In genomic region chr14:58875613-58876012, GRCh38 we compare ENCODE assay signal across 36 cellular contexts.
"Had no signal": no experiment of that assay in that cellular context is flagged by ENCODE, and none has a peak within 500 bp of the region (broad histone marks: within the 10 kb centered on the region; RNA-seq: fewer than 3 reads in every experiment).

No MANE protein-coding gene starts in this region.

- H3K36me3 ChIP-seq: adrenal gland, brain microvascular endothelial cell, breast epithelium had no signal

- FAIRE-seq: astrocyte, colon, TTC549 had no signal

- H3K27me3 ChIP-seq: adrenal gland, body of pancreas, brain microvascular endothelial cell, breast epithelium had no signal

- H3K27ac Mint-ChIP-seq: activated B cell treated with CpG ODN at 0.5 μM for 24 hours; activated CD4-positive, alpha-beta memory T cell treated with anti-CD3 and anti-CD28 coated beads for 36 hours; activated CD4-positive, alpha-beta T cell treated with anti-CD3 and anti-CD28 coated beads, Interleukin-2, amount 10 ng/mL, durations not matched to agents 24 days and 14 days; activated CD8-positive, alpha-beta T cell treated with anti-CD3 and anti-CD28 coated beads for 36 hours; activated naive CD4-positive, alpha-beta T cell treated with anti-CD3 and anti-CD28 coated beads for 36 hours; activated naive CD4-positive, alpha-beta T cell treated with anti-CD3 and anti-CD28 coated beads, Interleukin-2, amount 50 U/mL, for 72 hours; activated naive CD8-positive, alpha-beta T cell treated with anti-CD3 and anti-CD28 coated beads for 36 hours; activated T-cell treated with anti-CD3 and anti-CD28 coated beads, Interleukin-2, amount 50 U/mL, for 72 hours; activated T-helper 1 cell treated with anti-CD3 and anti-CD28 coated beads, Interleukin-12 subunit alpha, Interleukin-12 subunit beta, Interleukin-2, Interleukin-4 antibody, amounts not matched to agents 30 ng/mL and 10 ng/mL and 1 ng/mL, durations not matched to agents 14 hours and 24 hours and 36 hours; activated T-helper 17 cell treated with anti-CD3 and anti-CD28 coated beads, Interleukin-2, amount 50 U/mL, for 72 hours; T-helper 2 cell treated with Interferon-gamma antibody and Interleukin-4, amounts not matched to agents 5 μg/mL and 100 μg/mL, for 36 hours had no signal

- H3K4me1 ChIP-seq: adrenal gland, body of pancreas, breast epithelium had no signal

- H3K9me3 ChIP-seq: adrenal gland, body of pancreas, breast epithelium had no signal

- DNase-seq: activated B cell treated with CpG ODN at 0.5 μM for 24 hours; activated CD4-positive, alpha-beta memory T cell treated with anti-CD3 and anti-CD28 coated beads for 36 hours; activated CD4-positive, alpha-beta T cell treated with anti-CD3 and anti-CD28 coated beads for 4 hours; activated CD4-positive, alpha-beta T cell treated with anti-CD3 and anti-CD28 coated beads, Interleukin-2, amount 10 ng/mL, durations not matched to agents 24 days and 14 days; activated CD4-positive, alpha-beta T cell treated with anti-CD3 and anti-CD28 coated beads, Interleukin-2, amount 50 U/mL, for 1 hour; activated CD4-positive, alpha-beta T cell treated with anti-CD3 and anti-CD28 coated beads, Interleukin-2, amount 50 U/mL, for 4 hours; activated CD4-positive, CD25-positive, alpha-beta regulatory T cell treated with anti-CD3 and anti-CD28 coated beads, Interleukin-2, amount 50 U/mL, for 72 hours; activated CD8-positive, alpha-beta memory T cell treated with anti-CD3 and anti-CD28 coated beads, Interleukin-2, amount 50 U/mL, for 4 hours; activated CD8-positive, alpha-beta T cell treated with anti-CD3 and anti-CD28 coated beads for 36 hours; activated effector memory CD4-positive, alpha-beta T cell treated with anti-CD3 and anti-CD28 coated beads, Interleukin-2, amount 50 U/mL, for 16 hours; activated gamma-delta T cell treated with Interleukin-2 at 50 U/mL for 16 hours; activated naive CD4-positive, alpha-beta T cell; activated naive CD4-positive, alpha-beta T cell treated with anti-CD3 and anti-CD28 coated beads for 36 hours; activated naive CD4-positive, alpha-beta T cell treated with anti-CD3 and anti-CD28 coated beads, Interleukin-2, amount 50 U/mL, for 16 hours; activated naive CD8-positive, alpha-beta T cell treated with anti-CD3 and anti-CD28 coated beads for 36 hours; activated T-cell treated with anti-CD3 and anti-CD28 coated beads for 4 hours; activated T-cell treated with anti-CD3 and anti-CD28 coated beads, Interleukin-2, amount 50 U/mL, for 1 hour; activated T-cell treated with anti-CD3 and anti-CD28 coated beads, Interleukin-2, amount 50 U/mL, for 4 hours; activated T-cell treated with anti-CD3 and anti-CD28 coated beads, Interleukin-2, amount 50 U/mL, for 72 hours; adrenal gland; amniotic stem cell; aorta; body of pancreas; brain microvascular endothelial cell; central memory CD4-positive, alpha-beta T cell; T-helper 2 cell; T-helper 9 cell had no signal

- H3K4me3 Mint-ChIP-seq: activated B cell treated with CpG ODN at 0.5 μM for 24 hours; activated CD4-positive, alpha-beta memory T cell treated with anti-CD3 and anti-CD28 coated beads for 36 hours; activated CD4-positive, alpha-beta T cell treated with anti-CD3 and anti-CD28 coated beads, Interleukin-2, amount 10 ng/mL, durations not matched to agents 24 days and 14 days; activated CD8-positive, alpha-beta T cell treated with anti-CD3 and anti-CD28 coated beads for 36 hours; activated naive CD4-positive, alpha-beta T cell treated with anti-CD3 and anti-CD28 coated beads for 36 hours; activated naive CD8-positive, alpha-beta T cell treated with anti-CD3 and anti-CD28 coated beads for 36 hours; activated T-cell treated with anti-CD3 and anti-CD28 coated beads, Interleukin-2, amount 50 U/mL, for 4 hours; activated T-cell treated with anti-CD3 and anti-CD28 coated beads, Interleukin-2, amount 50 U/mL, for 72 hours; activated T-helper 1 cell treated with anti-CD3 and anti-CD28 coated beads, Interleukin-12 subunit alpha, Interleukin-12 subunit beta, Interleukin-2, Interleukin-4 antibody, amounts not matched to agents 30 ng/mL and 10 ng/mL and 1 ng/mL, durations not matched to agents 14 hours and 24 hours and 36 hours; activated T-helper 17 cell treated with anti-CD3 and anti-CD28 coated beads, Interleukin-2, amount 50 U/mL, for 72 hours; T-helper 2 cell treated with Interferon-gamma antibody and Interleukin-4, amounts not matched to agents 5 μg/mL and 100 μg/mL, for 36 hours had no signal

- H3K9me3 Mint-ChIP-seq: activated B cell treated with CpG ODN at 0.5 μM for 24 hours; activated CD4-positive, alpha-beta memory T cell treated with anti-CD3 and anti-CD28 coated beads for 36 hours; activated CD4-positive, alpha-beta T cell treated with anti-CD3 and anti-CD28 coated beads, Interleukin-2, amount 10 ng/mL, durations not matched to agents 24 days and 14 days; activated CD8-positive, alpha-beta T cell treated with anti-CD3 and anti-CD28 coated beads for 36 hours; activated naive CD4-positive, alpha-beta T cell treated with anti-CD3 and anti-CD28 coated beads for 36 hours; activated naive CD8-positive, alpha-beta T cell treated with anti-CD3 and anti-CD28 coated beads for 36 hours; activated T-cell treated with anti-CD3 and anti-CD28 coated beads, Interleukin-2, amount 50 U/mL, for 4 hours; activated T-helper 1 cell treated with anti-CD3 and anti-CD28 coated beads, Interleukin-12 subunit alpha, Interleukin-12 subunit beta, Interleukin-2, Interleukin-4 antibody, amounts not matched to agents 30 ng/mL and 10 ng/mL and 1 ng/mL, durations not matched to agents 14 hours and 24 hours and 36 hours; activated T-helper 17 cell treated with anti-CD3 and anti-CD28 coated beads, Interleukin-2, amount 50 U/mL, for 72 hours; T-helper 2 cell treated with Interferon-gamma antibody and Interleukin-4, amounts not matched to agents 5 μg/mL and 100 μg/mL, for 36 hours had no signal

- H3K4me3 ChIP-seq: adrenal gland, body of pancreas, breast epithelium had no signal

- H3K27me3 Mint-ChIP-seq: activated B cell treated with CpG ODN at 0.5 μM for 24 hours; activated CD4-positive, alpha-beta memory T cell treated with anti-CD3 and anti-CD28 coated beads for 36 hours; activated CD4-positive, alpha-beta T cell treated with anti-CD3 and anti-CD28 coated beads, Interleukin-2, amount 10 ng/mL, durations not matched to agents 24 days and 14 days; activated CD8-positive, alpha-beta T cell treated with anti-CD3 and anti-CD28 coated beads for 36 hours; activated naive CD8-positive, alpha-beta T cell treated with anti-CD3 and anti-CD28 coated beads for 36 hours; activated T-helper 17 cell treated with anti-CD3 and anti-CD28 coated beads, Interleukin-2, amount 50 U/mL, for 72 hours had no signal

- H3K36me3 Mint-ChIP-seq: activated CD4-positive, alpha-beta memory T cell treated with anti-CD3 and anti-CD28 coated beads for 36 hours; activated naive CD4-positive, alpha-beta T cell treated with anti-CD3 and anti-CD28 coated beads, Interleukin-2, amount 50 U/mL, for 72 hours; activated naive CD8-positive, alpha-beta T cell treated with anti-CD3 and anti-CD28 coated beads for 36 hours had no signal

- H3K27ac ChIP-seq: adrenal gland, body of pancreas, brain microvascular endothelial cell, breast epithelium, VCaP had no signal

- ATAC-seq: activated CD8-positive, alpha-beta T cell treated with anti-CD3 and anti-CD28 coated beads for 36 hours; activated naive CD4-positive, alpha-beta T cell treated with anti-CD3 and anti-CD28 coated beads, Interleukin-2, amount 50 U/mL, for 72 hours; activated T-cell treated with anti-CD3 and anti-CD28 coated beads, Interleukin-2, amount 50 U/mL, for 4 hours; activated T-cell treated with anti-CD3 and anti-CD28 coated beads, Interleukin-2, amount 50 U/mL, for 72 hours; activated T-helper 17 cell treated with anti-CD3 and anti-CD28 coated beads, Interleukin-2, amount 50 U/mL, for 72 hours; body of pancreas had no signal

- H3K4me1 Mint-ChIP-seq: activated B cell treated with CpG ODN at 0.5 μM for 24 hours; activated CD4-positive, alpha-beta T cell treated with anti-CD3 and anti-CD28 coated beads, Interleukin-2, amount 10 ng/mL, durations not matched to agents 24 days and 14 days; activated naive CD8-positive, alpha-beta T cell treated with anti-CD3 and anti-CD28 coated beads for 36 hours; activated T-helper 17 cell treated with anti-CD3 and anti-CD28 coated beads, Interleukin-2, amount 50 U/mL, for 72 hours had no signal
